Comparison of ENCODE assay signal across 23 cellular contexts in the genomic region with DNA sequence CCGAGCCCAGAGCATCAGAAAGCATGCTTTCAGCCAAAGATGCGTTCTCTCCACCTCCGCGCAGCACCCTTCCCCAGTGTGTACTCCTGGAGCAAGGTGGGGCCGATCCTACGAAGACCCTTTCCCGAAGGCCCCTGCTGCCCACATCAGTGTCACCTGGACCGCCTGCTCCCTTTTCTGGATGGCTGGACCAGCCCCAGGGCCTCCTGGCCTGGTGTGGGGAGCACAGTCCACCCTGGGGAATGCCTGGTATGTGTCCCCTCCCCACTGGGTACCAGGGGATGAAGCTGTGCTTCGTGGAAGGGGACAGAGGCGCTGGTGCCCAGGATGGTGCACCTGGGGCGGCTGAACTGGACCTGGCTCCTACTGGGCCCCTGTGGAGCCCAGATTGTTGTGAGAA.
DNase-seq lines count a peak whose midpoint lies in the region; ATAC-seq and TF ChIP-seq lines count a peak whose summit lies in the region.
"Had no signal": no experiment of that assay in that cellular context is flagged by ENCODE, and none has a peak within 500 bp of the region (broad histone marks: within the 10 kb centered on the region; RNA-seq: fewer than 3 reads in every experiment).

No MANE protein-coding gene starts in this region.

- in situ Hi-C loops in transverse colon (cut with MboI; ENCODE audit: low pct_ligation_motif_present in 1 of 4, low pct_unique_long_range_greater_than_20kb in 1 of 4, low sequenced_read_pairs in 3 of 4) = no loop called here

- H3K4me3 ChIP-seq in HEK293 (ENCODE audit: low read depth, low read length) (no peak overlapping the region), mucosa of descending colon (no peak overlapping the region), transverse colon (no peak overlapping the region)
- H3K4me3 ChIP-seq: coronary artery, GM12878, smooth muscle cell had no signal

- H3K36me3 ChIP-seq in HEK293 (ENCODE audit: control insufficient read depth in 2 of 2, insufficient read depth in 1 of 2, low read length in 2 of 2) = peaks cover 0 to 12% of the 10 kb centered on the region in 2 experiments; a peak in 1 of 3 replicates
- H3K36me3 ChIP-seq in mucosa of descending colon (ENCODE audit: low read depth) = no peaks in the 10 kb centered on the region
- no peaks in the 10 kb centered on the region for H3K36me3 ChIP-seq in transverse colon

- H3K4me1 ChIP-seq in HEK293 (ENCODE audit: control insufficient read depth, insufficient read depth, low read length) (peaks cover 2% of the 10 kb centered on the region; the same call in 1 of the 2 replicates), mucosa of descending colon (ENCODE audit: low read depth) (peaks cover 26% of the 10 kb centered on the region), transverse colon (peaks cover 25 to 55% (median 39%) of the 10 kb centered on the region in 4 donors)

- H3K27ac ChIP-seq in HEK293 (ENCODE audit: extremely low read depth, low read depth, low read length) = no peak overlapping the region
- H3K27ac ChIP-seq in transverse colon = no peak overlapping the region
- H3K27ac ChIP-seq: coronary artery, HL-60 had no signal

- H3K9me3 Mint-ChIP-seq in chondrocyte (ENCODE audit: low read depth) = no peaks in the 10 kb centered on the region
- H3K9me3 Mint-ChIP-seq: activated CD4-positive, alpha-beta memory T cell treated with anti-CD3 and anti-CD28 coated beads, Interleukin-2, amount 10 ng/mL, durations not matched to agents 7 days and 5 days; activated naive CD4-positive, alpha-beta T cell treated with anti-CD3 and anti-CD28 coated beads, Interleukin-2, amount 50 U/mL, for 24 hours; activated T-helper 2 cell treated with anti-CD3 and anti-CD28 coated beads, Interferon-gamma antibody, Interleukin-2, Interleukin-4, amounts not matched to agents 10 μg/mL and 5 μg/mL and 100 μg/mL, durations not matched to agents 14 hours and 24 hours and 36 hours; type B pancreatic cell had no signal

- no peak for TF ChIP-seq POLR2A in transverse colon (IDR thresholded peaks at IDR 0.05)

- POLR2A ChIA-PET in HEK293 (lab: Yijun Ruan, JAX) = no interaction called here

- no peaks in the 10 kb centered on the region for H3K27me3 Mint-ChIP-seq in chondrocyte (ENCODE audit: low read depth)
- H3K27me3 Mint-ChIP-seq: activated CD4-positive, alpha-beta memory T cell treated with anti-CD3 and anti-CD28 coated beads, Interleukin-2, amount 10 ng/mL, durations not matched to agents 7 days and 5 days; activated naive CD4-positive, alpha-beta T cell treated with anti-CD3 and anti-CD28 coated beads, Interleukin-2, amount 50 U/mL, for 24 hours; type B pancreatic cell had no signal

- no peak for TF ChIP-seq CTCF in HEK293 (tag by site-specific recombination; IDR thresholded peaks at IDR 0.05)
- TF ChIP-seq CTCF in chondrocyte (IDR thresholded peaks at IDR 0.05) = no peak
- no peak for TF ChIP-seq CTCF in mucosa of descending colon (IDR thresholded peaks at IDR 0.05)
- TF ChIP-seq CTCF in transverse colon (IDR thresholded peaks at IDR 0.05) = no peak

- no peak overlapping the region for H3K27ac Mint-ChIP-seq in chondrocyte (ENCODE audit: unreplicated experiment)
- H3K27ac Mint-ChIP-seq: activated CD4-positive, alpha-beta memory T cell treated with anti-CD3 and anti-CD28 coated beads, Interleukin-2, amount 10 ng/mL, durations not matched to agents 7 days and 5 days; activated naive CD4-positive, alpha-beta T cell treated with anti-CD3 and anti-CD28 coated beads, Interleukin-2, amount 50 U/mL, for 24 hours; activated T-helper 2 cell treated with anti-CD3 and anti-CD28 coated beads, Interferon-gamma antibody, Interleukin-2, Interleukin-4, amounts not matched to agents 10 μg/mL and 5 μg/mL and 100 μg/mL, durations not matched to agents 14 hours and 24 hours and 36 hours; type B pancreatic cell had no signal

- H3K9me3 ChIP-seq in HEK293 (ENCODE audit: control insufficient read depth, insufficient read depth, low read depth, low read length) = no peaks in the 10 kb centered on the region
- no peaks in the 10 kb centered on the region for H3K9me3 ChIP-seq in mucosa of descending colon
- no peaks in the 10 kb centered on the region for H3K9me3 ChIP-seq in transverse colon

- no peaks in the 10 kb centered on the region for H3K36me3 Mint-ChIP-seq in chondrocyte (ENCODE audit: low read depth)
- H3K36me3 Mint-ChIP-seq: activated naive CD4-positive, alpha-beta T cell treated with anti-CD3 and anti-CD28 coated beads, Interleukin-2, amount 50 U/mL, for 24 hours; type B pancreatic cell had no signal

- 88% methylated on average over 11 of the region's 11 CpGs; no CpG with 5 or more reads in 1 of the 2 donors for WGBS in transverse colon (ENCODE audit: low coverage in 1 of 2), 2 donors

- intact Hi-C loops in mucosa of descending colon (cut with DNase I, micrococcal nuclease) (no loop called here), transverse colon (cut with DNase I; ENCODE audit: low total_unique reads) (no loop called here)

- H3K4me3 Mint-ChIP-seq in chondrocyte (ENCODE audit: unreplicated experiment) = no peak overlapping the region
- H3K4me3 Mint-ChIP-seq: activated CD4-positive, alpha-beta memory T cell treated with anti-CD3 and anti-CD28 coated beads, Interleukin-2, amount 10 ng/mL, durations not matched to agents 7 days and 5 days; activated naive CD4-positive, alpha-beta T cell treated with anti-CD3 and anti-CD28 coated beads, Interleukin-2, amount 50 U/mL, for 24 hours; type B pancreatic cell had no signal

- ATAC-seq in mucosa of descending colon = no peak
- ATAC-seq: GM12878 had no signal

- no peak for TF ChIP-seq EP300 in transverse colon (IDR thresholded peaks at IDR 0.05; ENCODE audit: low read depth)

- H3K4me1 Mint-ChIP-seq in chondrocyte (ENCODE audit: low read depth) = peaks cover 76% of the 10 kb centered on the region

- CTCF ChIA-PET in HEK293 (lab: Yijun Ruan, JAX) = interaction anchor here (0.6 to 0.7 kb wide), 3 partner anchors 26 to 1193 kb away, joined by 3 to 4 read pairs (median 4); no protein-coding TSS in a partner anchor

- no peaks in the 10 kb centered on the region for H3K27me3 ChIP-seq in transverse colon

- DNase-seq in chondrocyte (ENCODE audit: low spot score) = peak; percentile 77
- DNase-seq in mucosa of descending colon = peak in 2 of 3 donors; percentile 36 to 49
- peak; percentile 7 for DNase-seq in transverse colon
- no peak for DNase-seq in NCI-H187 treated with DMSO at 0.1 percent for 48 hours (lab: John Stamatoyannopoulos, UW)
- DNase-seq in H4 (ENCODE audit: low spot score) = no peak
- DNase-seq in DMS53 treated with DMSO at 0.1 percent for 48 hours (lab: John Stamatoyannopoulos, UW; ENCODE audit: unreplicated experiment) = no peak
- DNase-seq: activated CD4-positive, alpha-beta memory T cell treated with anti-CD3 and anti-CD28 coated beads, Interleukin-2, amount 10 ng/mL, durations not matched to agents 7 days and 5 days; activated CD4-positive, CD25-positive, alpha-beta regulatory T cell treated with anti-CD3 and anti-CD28 coated beads, Interleukin-2, amount 50 U/mL, for 72 hours; effector memory CD4-positive, alpha-beta T cell; EL; MV-4-11; NCI-H524 treated with DMSO at 0.1 percent for 48 hours; NK-92 treated with Interleukin-12 subunit alpha and Interleukin-12 subunit beta, amount 100 ng/mL, for 24 hours; occipital lobe; stimulated activated CD4-positive, alpha-beta T cell treated with anti-CD3 and anti-CD28 coated beads, Interleukin-2, amount 100 ng/mL, for 24 hours had no signal

TF ChIP-seq in HEK293, 187 proteins besides CTCF, POLR2A, EP300 and RAD21:
- TF ChIP-seq ZNF140 (tag by site-specific recombination; IDR thresholded peaks at IDR 0.05) (no peak), ZIC2 (tag by site-specific recombination; IDR thresholded peaks at IDR 0.05) (0 out of 2 replicates have a peak, but pooled peaks have one; percentile 21)

Comparison
In these comparisons a context has a peak if more than half of its experiments do, and no peak if none do; other contexts are left out.
1. DNase-seq: peak in chondrocyte (single experiment), mucosa of descending colon (2 of 3) and transverse colon (single experiment); none in NCI-H187 treated with DMSO at 0.1 percent for 48 hours (single experiment), H4 (single experiment) and DMS53 treated with DMSO at 0.1 percent for 48 hours (single experiment).